ENCODE assay signal across 22 cellular contexts in the genomic region with DNA sequence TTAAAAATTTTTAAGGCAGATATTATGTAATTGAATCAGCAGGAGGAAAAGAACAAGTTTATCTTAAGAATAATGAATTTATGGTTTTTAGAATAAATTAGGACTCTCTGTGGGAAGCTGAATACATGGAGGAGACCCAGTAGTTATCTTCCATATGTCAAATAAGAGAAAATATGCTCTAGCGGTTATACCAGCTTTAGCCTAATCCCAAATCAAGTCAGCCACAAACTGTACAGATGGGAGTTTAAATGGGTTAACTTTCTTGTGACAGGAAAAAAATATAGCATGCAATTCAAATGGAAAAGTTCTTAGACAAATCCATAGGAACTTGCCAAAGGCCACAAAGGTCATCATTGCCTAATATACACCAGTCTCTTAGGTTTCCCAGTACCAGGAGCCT.
A peak's percentile ranks its signal among the peaks of the same experiment; 100 is the strongest.
DNase-seq lines count a peak whose midpoint lies in the region; ATAC-seq and TF ChIP-seq lines count a peak whose summit lies in the region.
"Had no signal": no experiment of that assay in that cellular context is flagged by ENCODE, and none has a peak within 500 bp of the region (broad histone marks: within the 10 kb centered on the region; RNA-seq: fewer than 3 reads in every experiment).

No MANE protein-coding gene starts in this region.

- no peak for TF ChIP-seq CTCF in heart left ventricle (IDR thresholded peaks at IDR 0.05)

- intact Hi-C loops in heart left ventricle (cut with DNase I), result no loop called here

- H3K36me3 ChIP-seq in heart left ventricle, result peaks cover 0 to 55% (median 14%) of the 10 kb centered on the region in 9 donors

- H3K4me3 Mint-ChIP-seq in stimulated activated naive CD8-positive, alpha-beta T cell treated with anti-CD3 and anti-CD28 coated beads, Interleukin-15, Interleukin-2, amounts not matched to agents 100 ng/mL and 50 ng/mL, for 24 hours, result no peak overlapping the region
- no peak overlapping the region for H3K4me3 Mint-ChIP-seq in stimulated activated naive CD8-positive, alpha-beta T cell treated with anti-CD3 and anti-CD28 coated beads, Interleukin-15, amount 100 ng/mL, for 72 hours
- no peak overlapping the region for H3K4me3 Mint-ChIP-seq in activated T-helper 17 cell treated with anti-CD3 and anti-CD28 coated beads, Interleukin-2, amount 50 U/mL, for 72 hours
- H3K4me3 Mint-ChIP-seq: H9, HFFc6 had no signal

- ATAC-seq in stimulated activated naive CD8-positive, alpha-beta T cell treated with anti-CD3 and anti-CD28 coated beads, Interleukin-15, amount 100 ng/mL, for 72 hours, result no peak
- ATAC-seq in heart left ventricle, result no peak
- ATAC-seq in activated T-helper 17 cell treated with anti-CD3 and anti-CD28 coated beads, Interleukin-2, amount 50 U/mL, for 72 hours (replicated peaks), result no peak
- ATAC-seq: A549, GM12878, SK-N-SH treated with all-trans-retinoic acid at 6 μM for 48 hours had no signal

- WGBS in heart left ventricle, 4 donors, result 93 to 100% (median 99%) methylated on average over 1 of the region's 1 CpG

- no peaks in the 10 kb centered on the region for H3K27me3 Mint-ChIP-seq in stimulated activated naive CD8-positive, alpha-beta T cell treated with anti-CD3 and anti-CD28 coated beads, Interleukin-15, Interleukin-2, amounts not matched to agents 100 ng/mL and 50 ng/mL, for 24 hours
- no peaks in the 10 kb centered on the region for H3K27me3 Mint-ChIP-seq in stimulated activated naive CD8-positive, alpha-beta T cell treated with anti-CD3 and anti-CD28 coated beads, Interleukin-15, amount 100 ng/mL, for 72 hours
- H3K27me3 Mint-ChIP-seq in activated T-helper 17 cell treated with anti-CD3 and anti-CD28 coated beads, Interleukin-2, amount 50 U/mL, for 72 hours, result no peaks in the 10 kb centered on the region

- H3K4me1 Mint-ChIP-seq in stimulated activated naive CD8-positive, alpha-beta T cell treated with anti-CD3 and anti-CD28 coated beads, Interleukin-15, Interleukin-2, amounts not matched to agents 100 ng/mL and 50 ng/mL, for 24 hours (ENCODE audit: low read depth), result no peaks in the 10 kb centered on the region
- H3K4me1 Mint-ChIP-seq in stimulated activated naive CD8-positive, alpha-beta T cell treated with anti-CD3 and anti-CD28 coated beads, Interleukin-15, amount 100 ng/mL, for 72 hours, result no peaks in the 10 kb centered on the region
- no peaks in the 10 kb centered on the region for H3K4me1 Mint-ChIP-seq in activated T-helper 17 cell treated with anti-CD3 and anti-CD28 coated beads, Interleukin-2, amount 50 U/mL, for 72 hours
- H3K4me1 Mint-ChIP-seq: H9 had no signal

- peaks cover 20% of the 10 kb centered on the region for H3K36me3 Mint-ChIP-seq in stimulated activated naive CD8-positive, alpha-beta T cell treated with anti-CD3 and anti-CD28 coated beads, Interleukin-15, Interleukin-2, amounts not matched to agents 100 ng/mL and 50 ng/mL, for 24 hours (ENCODE audit: low read depth)
- H3K36me3 Mint-ChIP-seq in activated T-helper 17 cell treated with anti-CD3 and anti-CD28 coated beads, Interleukin-2, amount 50 U/mL, for 72 hours (ENCODE audit: low read depth), result peaks cover 15% of the 10 kb centered on the region

- no peaks in the 10 kb centered on the region for H3K9me3 ChIP-seq in heart left ventricle
- H3K9me3 ChIP-seq: A549, BE2C had no signal

- H3K4me1 ChIP-seq in heart left ventricle, result no peaks in the 10 kb centered on the region
- H3K4me1 ChIP-seq: BE2C had no signal

- DNase-seq in stimulated activated naive CD8-positive, alpha-beta T cell treated with anti-CD3 and anti-CD28 coated beads, Interleukin-15, amount 100 ng/mL, for 72 hours, result no peak
- DNase-seq in cerebellar cortex (ENCODE audit: low spot score), result peak; percentile 15
- peak; percentile 4 for DNase-seq in iris pigment epithelial cell (ENCODE audit: low read depth)
- DNase-seq in AG20443 (ENCODE audit: low spot score), result no peak
- DNase-seq in heart left ventricle, result no peak
- no peak for DNase-seq in NCI-H2081 treated with DMSO at 0.1 percent for 48 hours (lab: John Stamatoyannopoulos, UW)
- DNase-seq: BE2C, DMS79 treated with DMSO at 0.1 percent for 48 hours, GM23248, H9, HFFc6, KBM-7, NCI-H1092 treated with DMSO at 0.1 percent for 48 hours, NCI-H146, NCI-H2029 treated with DMSO at 0.1 percent for 48 hours, NCI-H69, SIG-M5 had no signal

- H3K27ac ChIP-seq in heart left ventricle, result no peak overlapping the region
- H3K27ac ChIP-seq: A549, GM23248 had no signal

- peak overlapping the region; percentile 31 for H3K27ac Mint-ChIP-seq in stimulated activated naive CD8-positive, alpha-beta T cell treated with anti-CD3 and anti-CD28 coated beads, Interleukin-15, Interleukin-2, amounts not matched to agents 100 ng/mL and 50 ng/mL, for 24 hours
- peak overlapping the region in 1 of 2 donors; percentile 57 for H3K27ac Mint-ChIP-seq in stimulated activated naive CD8-positive, alpha-beta T cell treated with anti-CD3 and anti-CD28 coated beads, Interleukin-15, amount 100 ng/mL, for 72 hours
- H3K27ac Mint-ChIP-seq in activated T-helper 17 cell treated with anti-CD3 and anti-CD28 coated beads, Interleukin-2, amount 50 U/mL, for 72 hours, result no peak overlapping the region
- H3K27ac Mint-ChIP-seq: H9, HFFc6 had no signal

- no peak overlapping the region for H3K4me3 ChIP-seq in heart left ventricle
- H3K4me3 ChIP-seq: A549, GM12878, GM23248 had no signal

- H3K9me3 Mint-ChIP-seq in stimulated activated naive CD8-positive, alpha-beta T cell treated with anti-CD3 and anti-CD28 coated beads, Interleukin-15, Interleukin-2, amounts not matched to agents 100 ng/mL and 50 ng/mL, for 24 hours, result no peaks in the 10 kb centered on the region
- H3K9me3 Mint-ChIP-seq in stimulated activated naive CD8-positive, alpha-beta T cell treated with anti-CD3 and anti-CD28 coated beads, Interleukin-15, amount 100 ng/mL, for 72 hours, result no peaks in the 10 kb centered on the region
- no peaks in the 10 kb centered on the region for H3K9me3 Mint-ChIP-seq in activated T-helper 17 cell treated with anti-CD3 and anti-CD28 coated beads, Interleukin-2, amount 50 U/mL, for 72 hours
- H3K9me3 Mint-ChIP-seq: HFFc6 had no signal

- no peak for TF ChIP-seq POLR2A in heart left ventricle (IDR thresholded peaks at IDR 0.05)

- no peaks in the 10 kb centered on the region for H3K27me3 ChIP-seq in heart left ventricle
- H3K27me3 ChIP-seq: BE2C had no signal

Comparison
In these comparisons a context has a peak if more than half of its experiments do, and no peak if none do; other contexts are left out.
1. DNase-seq: peak in cerebellar cortex (single experiment) and iris pigment epithelial cell (single experiment); none in stimulated activated naive CD8-positive, alpha-beta T cell treated with anti-CD3 and anti-CD28 coated beads, Interleukin-15, amount 100 ng/mL, for 72 hours (0 of 2), AG20443 (single experiment), heart left ventricle (0 of 5) and NCI-H2081 treated with DMSO at 0.1 percent for 48 hours (single experiment).